In the genomic region with DNA sequence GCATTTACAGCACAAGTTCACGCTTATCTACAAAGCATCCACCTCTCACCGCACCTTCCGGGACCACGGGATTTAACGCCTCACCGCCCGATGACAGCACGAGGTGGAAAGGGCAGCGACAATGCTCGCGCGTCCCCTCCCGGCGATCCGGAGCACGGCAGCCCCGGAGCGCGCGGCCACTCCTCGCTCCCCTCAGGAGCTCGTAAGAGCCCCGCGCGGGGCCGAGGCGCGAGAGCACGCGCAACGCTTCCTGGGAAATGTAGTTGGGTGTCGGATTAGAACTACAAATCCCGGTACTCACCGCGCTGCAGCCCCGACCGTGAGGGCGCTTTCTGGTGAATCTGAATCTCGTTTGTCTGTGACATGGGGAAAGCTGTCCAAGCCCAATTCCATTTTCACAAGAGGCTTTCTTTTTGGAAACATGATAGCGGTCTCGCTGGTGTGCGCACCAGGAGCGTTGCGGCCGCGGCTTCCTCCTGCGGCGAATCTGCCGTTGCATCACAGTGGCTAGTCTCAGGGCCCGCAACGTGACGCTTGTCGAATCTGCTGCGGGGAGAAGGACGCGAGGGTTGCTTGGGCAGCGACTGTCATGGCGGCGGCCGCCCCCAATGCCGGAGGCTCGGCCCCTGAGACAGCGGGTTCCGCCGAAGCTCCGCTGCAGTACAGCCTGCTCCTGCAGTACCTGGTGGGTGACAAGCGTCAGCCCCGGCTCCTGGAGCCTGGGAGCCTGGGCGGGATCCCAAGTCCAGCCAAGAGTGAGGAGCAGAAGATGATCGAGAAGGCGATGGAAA, we compare ENCODE assay signal across 8 cellular contexts. TPM values are rescaled to one million over a fixed set of nuclear protein-coding genes. Genes with fewer than 3 reads are reported as not detected.
DNase-seq lines count a peak whose midpoint lies in the region; ATAC-seq and TF ChIP-seq lines count a peak whose summit lies in the region.

A gene (plus strand): TSS at position 576 of the 791 bp plus-strand sequence. CDS start 14 bp downstream, at position 590.

- no peaks in the 10 kb centered on the region for H3K4me1 ChIP-seq in esophagus (ENCODE audit: control insufficient read depth in 2 of 2, insufficient read depth in 2 of 2, low read length in 1 of 2)
- peaks cover 39% of the 10 kb centered on the region for H3K4me1 ChIP-seq in muscle layer of colon (ENCODE audit: insufficient read depth, low read length)

- no peaks in the 10 kb centered on the region for H3K27me3 Mint-ChIP-seq in activated T-cell treated with anti-CD3 and anti-CD28 coated beads, Interleukin-2, amount 50 U/mL, for 24 hours

- H3K36me3 ChIP-seq in esophagus (ENCODE audit: control insufficient read depth in 2 of 2, insufficient read depth in 2 of 2, low read length in 1 of 2) (peaks cover 5 to 10% of the 10 kb centered on the region in 2 donors), muscle layer of colon (ENCODE audit: insufficient read depth, low read length) (peaks cover 22% of the 10 kb centered on the region)

- H3K4me1 Mint-ChIP-seq in activated T-cell treated with anti-CD3 and anti-CD28 coated beads, Interleukin-2, amount 50 U/mL, for 24 hours (ENCODE audit: low read depth), result peaks cover 26% of the 10 kb centered on the region

- H3K36me3 Mint-ChIP-seq in activated T-cell treated with anti-CD3 and anti-CD28 coated beads, Interleukin-2, amount 50 U/mL, for 24 hours (ENCODE audit: low read depth), result peaks cover 39% of the 10 kb centered on the region

- H3K4me3 ChIP-seq in esophagus (ENCODE audit: low read depth in 1 of 2, low read length in 2 of 2) (peak within 1 kb of the TSS; percentile 71 to 80), muscle layer of colon (ENCODE audit: low read depth in 1 of 2, low read length in 2 of 2) (peak within 1 kb of the TSS; percentile 97 to 98)

- peak within 1 kb of the TSS; percentile 80 for H3K9ac ChIP-seq in muscle layer of colon (ENCODE audit: low read length)

- H3K9me3 Mint-ChIP-seq in activated T-cell treated with anti-CD3 and anti-CD28 coated beads, Interleukin-2, amount 50 U/mL, for 24 hours, result peaks cover 3% of the 10 kb centered on the region

- no peaks in the 10 kb centered on the region for H3K9me3 ChIP-seq in esophagus (ENCODE audit: control insufficient read depth in 2 of 2, insufficient read depth in 1 of 2, low read depth in 1 of 2, low read length in 1 of 2)
- H3K9me3 ChIP-seq in muscle layer of colon (ENCODE audit: low read length), result no peaks in the 10 kb centered on the region

- ATAC-seq in GM21723 (IDR thresholded peaks at IDR 0.05; ENCODE audit: unreplicated experiment), result peak; percentile 89

- peak within 1 kb of the TSS; percentile 72 to 80 for H3K27ac ChIP-seq in esophagus (ENCODE audit: low read depth in 2 of 2, low read length in 1 of 2)
- peak within 1 kb of the TSS; percentile 97 for H3K27ac ChIP-seq in muscle layer of colon (ENCODE audit: low read depth, low read length)

- H3K27me3 ChIP-seq in esophagus (ENCODE audit: control insufficient read depth in 1 of 2, insufficient read depth in 2 of 2, low read length in 2 of 2) (no peaks in the 10 kb centered on the region), muscle layer of colon (ENCODE audit: control insufficient read depth in 1 of 2, insufficient read depth in 2 of 2, low read length in 2 of 2) (no peaks in the 10 kb centered on the region)

- DNase-seq in DMS79 treated with DMSO at 0.1 percent for 48 hours (lab: John Stamatoyannopoulos, UW) (peak; percentile 77), KG1 (lab: John Stamatoyannopoulos, UW) (peak; percentile 83)
- DNase-seq in activated T-cell treated with anti-CD3 and anti-CD28 coated beads, Interleukin-2, amount 50 U/mL, for 24 hours, result peak; percentile 95
- peak; percentile 83 for DNase-seq in stimulated activated CD8-positive, alpha-beta memory T cell treated with anti-CD3 and anti-CD28 coated beads, Interleukin-7, amount 100 ng/mL, for 24 hours (ENCODE audit: low read depth)

- H3K4me3 Mint-ChIP-seq in activated T-cell treated with anti-CD3 and anti-CD28 coated beads, Interleukin-2, amount 50 U/mL, for 24 hours, result peak within 1 kb of the TSS; percentile 94

- WGBS in esophagus, 2 donors, result 0% methylated on average over 70 to 71 of the region's 71 CpGs

- H3K27ac Mint-ChIP-seq in activated T-cell treated with anti-CD3 and anti-CD28 coated beads, Interleukin-2, amount 50 U/mL, for 24 hours, result peak within 1 kb of the TSS; percentile 100

TF ChIP-seq in PFSK-1, 5 proteins besides CTCF, POLR2A, EP300 and RAD21:
- peak; percentile 93 for TF ChIP-seq FOXP2 (optimal IDR thresholded peaks at IDR 0.05; ENCODE audit: borderline replicate concordance, extremely low read depth, extremely low read length, insufficient read depth)
- TF ChIP-seq POLR2AphosphoS5 (IDR thresholded peaks at IDR 0.05; ENCODE audit: low read depth, low read length), result peak; percentile 91
- TF ChIP-seq, protein P1, sequence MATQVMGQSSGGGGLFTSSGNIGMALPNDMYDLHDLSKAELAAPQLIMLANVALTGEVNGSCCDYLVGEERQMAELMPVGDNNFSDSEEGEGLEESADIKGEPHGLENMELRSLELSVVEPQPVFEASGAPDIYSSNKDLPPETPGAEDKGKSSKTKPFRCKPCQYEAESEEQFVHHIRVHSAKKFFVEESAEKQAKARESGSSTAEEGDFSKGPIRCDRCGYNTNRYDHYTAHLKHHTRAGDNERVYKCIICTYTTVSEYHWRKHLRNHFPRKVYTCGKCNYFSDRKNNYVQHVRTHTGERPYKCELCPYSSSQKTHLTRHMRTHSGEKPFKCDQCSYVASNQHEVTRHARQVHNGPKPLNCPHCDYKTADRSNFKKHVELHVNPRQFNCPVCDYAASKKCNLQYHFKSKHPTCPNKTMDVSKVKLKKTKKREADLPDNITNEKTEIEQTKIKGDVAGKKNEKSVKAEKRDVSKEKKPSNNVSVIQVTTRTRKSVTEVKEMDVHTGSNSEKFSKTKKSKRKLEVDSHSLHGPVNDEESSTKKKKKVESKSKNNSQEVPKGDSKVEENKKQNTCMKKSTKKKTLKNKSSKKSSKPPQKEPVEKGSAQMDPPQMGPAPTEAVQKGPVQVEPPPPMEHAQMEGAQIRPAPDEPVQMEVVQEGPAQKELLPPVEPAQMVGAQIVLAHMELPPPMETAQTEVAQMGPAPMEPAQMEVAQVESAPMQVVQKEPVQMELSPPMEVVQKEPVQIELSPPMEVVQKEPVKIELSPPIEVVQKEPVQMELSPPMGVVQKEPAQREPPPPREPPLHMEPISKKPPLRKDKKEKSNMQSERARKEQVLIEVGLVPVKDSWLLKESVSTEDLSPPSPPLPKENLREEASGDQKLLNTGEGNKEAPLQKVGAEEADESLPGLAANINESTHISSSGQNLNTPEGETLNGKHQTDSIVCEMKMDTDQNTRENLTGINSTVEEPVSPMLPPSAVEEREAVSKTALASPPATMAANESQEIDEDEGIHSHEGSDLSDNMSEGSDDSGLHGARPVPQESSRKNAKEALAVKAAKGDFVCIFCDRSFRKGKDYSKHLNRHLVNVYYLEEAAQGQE (IDR thresholded peaks at IDR 0.05; ENCODE audit: insufficient read depth in 1 of 2, low read depth in 2 of 2, low read length in 2 of 2), result peak; percentile 57 to 62; a peak in 2 of 4 replicates
- TF ChIP-seq SIN3A (IDR thresholded peaks at IDR 0.05; ENCODE audit: borderline replicate concordance, insufficient read depth, low read length), result peak; percentile 83; the same call in 1 of the 2 replicates
- peak; percentile 98 for TF ChIP-seq TAF1 (IDR thresholded peaks at IDR 0.05; ENCODE audit: borderline replicate concordance, insufficient read depth, low read length)

RNA-seq across cellular contexts. Expression of the gene that starts here (rescaled TPM):
- 24.6 TPM for polyA plus RNA-seq in PFSK-1 (2012; ENCODE audit: insufficient read length, low read depth)
- polyA plus RNA-seq in esophagus, result 1 to 10 TPM; 5.0 to 9.3 TPM

Comparison
In these comparisons a context has a peak if more than half of its experiments do, and no peak if none do; other contexts are left out.
1. Peak in every context shown above with its lines: DNase-seq, ATAC-seq, H3K4me3 ChIP-seq and H3K27ac ChIP-seq.